27 cellular contexts compared by ENCODE assay signal in the genomic region with DNA sequence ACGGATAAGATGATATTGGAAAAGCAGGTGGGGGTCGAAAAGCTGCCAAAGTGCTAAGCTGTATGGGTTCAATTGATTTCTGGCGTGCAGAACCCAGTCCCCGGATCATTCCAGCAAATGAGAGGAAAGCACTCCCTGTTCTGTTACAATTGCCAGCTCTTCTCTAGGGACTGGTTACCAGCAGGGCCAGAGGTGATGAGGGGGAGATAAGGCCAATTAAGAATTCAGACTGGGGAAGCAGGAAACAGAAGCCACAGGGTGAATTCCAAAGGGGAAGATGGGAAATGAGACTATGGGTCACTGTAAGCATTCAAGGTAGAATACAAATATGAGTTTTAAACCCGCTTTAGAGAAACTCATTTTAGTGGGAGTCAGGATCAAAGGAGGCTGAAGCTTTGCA.
"Had no signal": no experiment of that assay in that cellular context is flagged by ENCODE, and none has a peak within 500 bp of the region (broad histone marks: within the 10 kb centered on the region; RNA-seq: fewer than 3 reads in every experiment).

No MANE protein-coding gene starts in this region.

- H3K9me3 ChIP-seq: ascending aorta, body of pancreas, MG63 had no signal

- H3K36me3 ChIP-seq: ascending aorta, MG63 had no signal

- H3K36me3 Mint-ChIP-seq: activated CD8-positive, alpha-beta memory T cell treated with anti-CD3 and anti-CD28 coated beads, Interleukin-2, amount 10 ng/mL, durations not matched to agents 7 days and 5 days; activated naive CD4-positive, alpha-beta T cell treated with anti-CD3 and anti-CD28 coated beads, Interleukin-2, amount 50 U/mL, for 72 hours had no signal

- H3K27ac ChIP-seq: ascending aorta, body of pancreas had no signal

- DNase-seq: activated B cell treated with CpG ODN at 0.5 μM for 24 hours; activated CD4-positive, alpha-beta T cell treated with anti-CD3 and anti-CD28 coated beads for 1 hour; activated CD4-positive, alpha-beta T cell treated with anti-CD3 and anti-CD28 coated beads, Interleukin-2, amount 10 ng/mL, durations not matched to agents 24 days and 14 days; activated CD4-positive, alpha-beta T cell treated with anti-CD3 and anti-CD28 coated beads, Interleukin-2, amount 50 U/mL, for 48 hours; activated CD8-positive, alpha-beta memory T cell treated with anti-CD3 and anti-CD28 coated beads, Interleukin-2, amount 10 ng/mL, durations not matched to agents 7 days and 5 days; activated effector memory CD4-positive, alpha-beta T cell treated with Interleukin-2 at 50 U/mL for 16 hours; activated naive CD4-positive, alpha-beta T cell treated with Interleukin-2 at 50 U/mL for 16 hours; activated naive CD8-positive, alpha-beta T cell treated with anti-CD3 and anti-CD28 coated beads, Interleukin-2, amount 50 U/mL, for 24 hours; activated T-cell treated with anti-CD3 and anti-CD28 coated beads, Interleukin-2, amount 50 U/mL, for 24 hours; amniotic stem cell; body of pancreas; MG63; MV-4-11; NCI-H1092 treated with DMSO at 0.1 percent for 48 hours; NCI-H1417 treated with DMSO at 0.1 percent for 48 hours; NCI-H1694; NCI-H2029; NCI-H2107; NCI-H345; NCI-H510A; NCI-H526 treated with DMSO at 0.1 percent for 48 hours; T-helper 17 cell; T-helper 9 cell had no signal

- H3K4me3 ChIP-seq: ascending aorta, body of pancreas, MG63 had no signal

- ATAC-seq: activated CD8-positive, alpha-beta memory T cell treated with anti-CD3 and anti-CD28 coated beads, Interleukin-2, amount 10 ng/mL, durations not matched to agents 7 days and 5 days; activated naive CD4-positive, alpha-beta T cell treated with anti-CD3 and anti-CD28 coated beads, Interleukin-2, amount 50 U/mL, for 72 hours; activated naive CD8-positive, alpha-beta T cell treated with anti-CD3 and anti-CD28 coated beads, Interleukin-2, amount 50 U/mL, for 24 hours; body of pancreas; T-helper 17 cell had no signal

- H3K9me3 Mint-ChIP-seq: activated B cell treated with CpG ODN at 0.5 μM for 24 hours; activated CD4-positive, alpha-beta T cell treated with anti-CD3 and anti-CD28 coated beads, Interleukin-2, amount 10 ng/mL, durations not matched to agents 24 days and 14 days; activated naive CD4-positive, alpha-beta T cell treated with anti-CD3 and anti-CD28 coated beads, Interleukin-2, amount 50 U/mL, for 72 hours; activated naive CD8-positive, alpha-beta T cell treated with anti-CD3 and anti-CD28 coated beads, Interleukin-2, amount 50 U/mL, for 24 hours; activated T-cell treated with anti-CD3 and anti-CD28 coated beads, Interleukin-2, amount 50 U/mL, for 24 hours; activated T-helper 1 cell treated with anti-CD3 and anti-CD28 coated beads, Interleukin-12 subunit alpha, Interleukin-12 subunit beta, Interleukin-2, Interleukin-4 antibody, amounts not matched to agents 30 ng/mL and 10 ng/mL and 1 ng/mL, durations not matched to agents 14 hours and 24 hours and 36 hours; central memory CD8-positive, alpha-beta T cell had no signal

- H3K27ac Mint-ChIP-seq: activated B cell treated with CpG ODN at 0.5 μM for 24 hours; activated CD4-positive, alpha-beta T cell treated with anti-CD3 and anti-CD28 coated beads, Interleukin-2, amount 10 ng/mL, durations not matched to agents 24 days and 14 days; activated CD8-positive, alpha-beta memory T cell treated with anti-CD3 and anti-CD28 coated beads, Interleukin-2, amount 10 ng/mL, durations not matched to agents 7 days and 5 days; activated naive CD4-positive, alpha-beta T cell treated with anti-CD3 and anti-CD28 coated beads, Interleukin-2, amount 50 U/mL, for 72 hours; activated naive CD8-positive, alpha-beta T cell treated with anti-CD3 and anti-CD28 coated beads, Interleukin-2, amount 50 U/mL, for 24 hours; activated T-cell treated with anti-CD3 and anti-CD28 coated beads, Interleukin-2, amount 50 U/mL, for 24 hours; activated T-helper 1 cell treated with anti-CD3 and anti-CD28 coated beads, Interleukin-12 subunit alpha, Interleukin-12 subunit beta, Interleukin-2, Interleukin-4 antibody, amounts not matched to agents 30 ng/mL and 10 ng/mL and 1 ng/mL, durations not matched to agents 14 hours and 24 hours and 36 hours; T-helper 17 cell had no signal

- H3K4me1 ChIP-seq: ascending aorta, body of pancreas had no signal

- H3K4me3 Mint-ChIP-seq: activated B cell treated with CpG ODN at 0.5 μM for 24 hours; activated CD4-positive, alpha-beta T cell treated with anti-CD3 and anti-CD28 coated beads, Interleukin-2, amount 10 ng/mL, durations not matched to agents 24 days and 14 days; activated CD8-positive, alpha-beta memory T cell treated with anti-CD3 and anti-CD28 coated beads, Interleukin-2, amount 10 ng/mL, durations not matched to agents 7 days and 5 days; activated naive CD8-positive, alpha-beta T cell treated with anti-CD3 and anti-CD28 coated beads, Interleukin-2, amount 50 U/mL, for 24 hours; activated T-cell treated with anti-CD3 and anti-CD28 coated beads, Interleukin-2, amount 50 U/mL, for 24 hours; activated T-helper 1 cell treated with anti-CD3 and anti-CD28 coated beads, Interleukin-12 subunit alpha, Interleukin-12 subunit beta, Interleukin-2, Interleukin-4 antibody, amounts not matched to agents 30 ng/mL and 10 ng/mL and 1 ng/mL, durations not matched to agents 14 hours and 24 hours and 36 hours; central memory CD8-positive, alpha-beta T cell; T-helper 17 cell had no signal
